ENCODE assay signal across 9 cellular contexts in genomic region chr1:219088778-219089557, GRCh38.
A peak's percentile ranks its signal among the peaks of the same experiment; 100 is the strongest.
DNase-seq lines count a peak whose midpoint lies in the region; ATAC-seq and FAIRE-seq lines count a peak whose summit lies in the region.
"Had no signal": no experiment of that assay in that cellular context is flagged by ENCODE, and none has a peak within 500 bp of the region (broad histone marks: within the 10 kb centered on the region; RNA-seq: fewer than 3 reads in every experiment).

No MANE protein-coding gene starts in this region.

- H3K9me3 Mint-ChIP-seq in stimulated activated naive B cell treated with anti-CD40 and anti-IgM and Interleukin-4, amounts not matched to agents 10 μg/mL and 1 μg/mL and 100 μg/mL, for 72 hours, result peaks cover 8% of the 10 kb centered on the region in 2 donors

- no peaks in the 10 kb centered on the region for H3K4me1 ChIP-seq in HAP-1
- H3K4me1 ChIP-seq in small intestine (ENCODE audit: control insufficient read depth in 2 of 2, insufficient read depth in 1 of 2, low read depth in 1 of 2, low read length in 1 of 2), result no peaks in the 10 kb centered on the region

- H3K9me3 ChIP-seq in HAP-1 (no peaks in the 10 kb centered on the region), small intestine (ENCODE audit: control insufficient read depth, low read depth) (no peaks in the 10 kb centered on the region)

- FAIRE-seq in small intestine (lab: Jason Lieb, UNC), result no peak

- peaks cover 3 to 5% of the 10 kb centered on the region in 2 donors for H3K36me3 Mint-ChIP-seq in stimulated activated naive B cell treated with anti-CD40 and anti-IgM and Interleukin-4, amounts not matched to agents 10 μg/mL and 1 μg/mL and 100 μg/mL, for 72 hours
- H3K36me3 Mint-ChIP-seq: T-cell had no signal

- no peaks in the 10 kb centered on the region for H3K27me3 ChIP-seq in HAP-1 (ENCODE audit: low read depth)
- no peaks in the 10 kb centered on the region for H3K27me3 ChIP-seq in small intestine (ENCODE audit: control insufficient read depth in 2 of 2, insufficient read depth in 2 of 2, low read length in 2 of 2)

- H3K27ac Mint-ChIP-seq in stimulated activated naive B cell treated with anti-CD40 and anti-IgM and Interleukin-4, amounts not matched to agents 10 μg/mL and 1 μg/mL and 100 μg/mL, for 72 hours, result no peak overlapping the region
- H3K27ac Mint-ChIP-seq: T-cell had no signal

- H3K27ac ChIP-seq in small intestine (ENCODE audit: low read depth in 1 of 2, low read length in 1 of 2), result no peak overlapping the region

- DNase-seq in NCI-H460 (ENCODE audit: extremely low read depth, low read depth), result peak; percentile 99
- DNase-seq in fibroblast of peridontal ligament (ENCODE audit: extremely low read depth), result peak; percentile 91
- no peak for DNase-seq in stimulated activated naive B cell treated with anti-CD40 and anti-IgM and Interleukin-4, amounts not matched to agents 10 μg/mL and 1 μg/mL and 100 μg/mL, for 72 hours
- DNase-seq in HAP-1 (ENCODE audit: low spot score in 2 of 2), result no peak
- DNase-seq in NCI-H2171 treated with DMSO at 0.1 percent for 48 hours (lab: John Stamatoyannopoulos, UW), result no peak
- DNase-seq in small intestine, result no peak

- peaks cover 25 to 30% of the 10 kb centered on the region in 2 donors for H3K4me1 Mint-ChIP-seq in stimulated activated naive B cell treated with anti-CD40 and anti-IgM and Interleukin-4, amounts not matched to agents 10 μg/mL and 1 μg/mL and 100 μg/mL, for 72 hours
- H3K4me1 Mint-ChIP-seq: T-cell had no signal

- ATAC-seq in GM18517 (IDR thresholded peaks at IDR 0.05; ENCODE audit: unreplicated experiment) (peak; percentile 67), HG02763 (IDR thresholded peaks at IDR 0.05; ENCODE audit: unreplicated experiment) (peak; percentile 75)
- peak; percentile 57 to 78 for ATAC-seq in stimulated activated naive B cell treated with anti-CD40 and anti-IgM and Interleukin-4, amounts not matched to agents 10 μg/mL and 1 μg/mL and 100 μg/mL, for 72 hours (replicated peaks)
- ATAC-seq: T-cell had no signal

- 79 to 86% (median 84%) methylated on average over 5 of the region's 5 CpGs for WGBS in small intestine, 3 donors

- in situ Hi-C loops in HAP-1 (cut with MboI; ENCODE audit: low sequenced_read_pairs), result no loop called here

- H3K4me3 Mint-ChIP-seq in stimulated activated naive B cell treated with anti-CD40 and anti-IgM and Interleukin-4, amounts not matched to agents 10 μg/mL and 1 μg/mL and 100 μg/mL, for 72 hours, result no peak overlapping the region
- H3K4me3 Mint-ChIP-seq: T-cell had no signal

- no peaks in the 10 kb centered on the region for H3K36me3 ChIP-seq in HAP-1 (replicated peaks)
- H3K36me3 ChIP-seq in small intestine (ENCODE audit: control insufficient read depth in 2 of 2, insufficient read depth in 2 of 2, low read length in 2 of 2), result no peaks in the 10 kb centered on the region

- H3K4me3 ChIP-seq in HAP-1 (no peak overlapping the region), small intestine (ENCODE audit: low read depth in 1 of 2, low read length in 2 of 2) (no peak overlapping the region)

- H3K27me3 Mint-ChIP-seq in stimulated activated naive B cell treated with anti-CD40 and anti-IgM and Interleukin-4, amounts not matched to agents 10 μg/mL and 1 μg/mL and 100 μg/mL, for 72 hours, result no peaks in the 10 kb centered on the region

Comparison
In these comparisons a context has a peak if more than half of its experiments do, and no peak if none do; other contexts are left out.
1. DNase-seq: peak in NCI-H460 (single experiment) and fibroblast of peridontal ligament (single experiment); none in stimulated activated naive B cell treated with anti-CD40 and anti-IgM and Interleukin-4, amounts not matched to agents 10 μg/mL and 1 μg/mL and 100 μg/mL, for 72 hours (single experiment), HAP-1 (0 of 2), NCI-H2171 treated with DMSO at 0.1 percent for 48 hours (single experiment) and small intestine (single experiment).
2. Peak in every context shown above with its lines, with median percentiles within 50 percentile points of each other: ATAC-seq.